Comparison of ENCODE assay signal across 24 cellular contexts in genomic region chr3:133125802-133126201, GRCh38.
"Had no signal": no experiment of that assay in that cellular context is flagged by ENCODE, and none has a peak within 500 bp of the region (broad histone marks: within the 10 kb centered on the region; RNA-seq: fewer than 3 reads in every experiment).

No MANE protein-coding gene starts in this region.

- DNase-seq: natural killer cell; occipital lobe; ovary; posterior cingulate gyrus; psoas muscle; right cardiac atrium; right lobe of liver; sigmoid colon; small intestine; stimulated activated CD4-positive, alpha-beta T cell treated with anti-CD3 and anti-CD28 coated beads, Interleukin-15, amount 100 ng/mL, for 24 hours; stimulated activated CD4-positive, alpha-beta T cell treated with anti-CD3 and anti-CD28 coated beads, Interleukin-2, amount 100 ng/mL, for 24 hours; stimulated activated CD4-positive, alpha-beta T cell treated with anti-CD3 and anti-CD28 coated beads, Interleukin-2, amount 100 ng/mL, for 48 hours; stimulated activated CD4-positive, alpha-beta T cell treated with anti-CD3 and anti-CD28 coated beads, Interleukin-4, amount 100 ng/mL, for 24 hours; stimulated activated naive B cell treated with anti-CD40 and anti-IgM and Interleukin-4, amounts not matched to agents 10 μg/mL and 1 μg/mL and 100 μg/mL, for 72 hours; stimulated activated naive CD4-positive, alpha-beta T cell treated with Interleukin-2 at 50 U/mL for 16 hours; stomach; thyroid gland; trophoblast cell; upper lobe of left lung had no signal

- H3K4me1 Mint-ChIP-seq: natural killer cell; nephron; stimulated activated effector memory CD8-positive, alpha-beta T cell treated with anti-CD3 and anti-CD28 coated beads, Interleukin-12 subunit alpha, Interleukin-12 subunit beta, amount 100 ng/mL, for 72 hours; stimulated activated naive B cell treated with anti-CD40 and anti-IgM and Interleukin-4, amounts not matched to agents 10 μg/mL and 1 μg/mL and 100 μg/mL, for 72 hours had no signal

- H3K9me3 Mint-ChIP-seq: nephron; neural progenitor cell; stimulated activated effector memory CD8-positive, alpha-beta T cell treated with anti-CD3 and anti-CD28 coated beads, Interleukin-12 subunit alpha, Interleukin-12 subunit beta, amount 100 ng/mL, for 72 hours; stimulated activated naive B cell treated with anti-CD40 and anti-IgM and Interleukin-4, amounts not matched to agents 10 μg/mL and 1 μg/mL and 100 μg/mL, for 72 hours; stimulated activated naive CD8-positive, alpha-beta T cell treated with anti-CD3 and anti-CD28 coated beads, Interleukin-15, Interleukin-2, amounts not matched to agents 100 ng/mL and 50 ng/mL, for 24 hours had no signal

- H3K36me3 Mint-ChIP-seq: natural killer cell; neural progenitor cell; stimulated activated effector memory CD8-positive, alpha-beta T cell treated with anti-CD3 and anti-CD28 coated beads, Interleukin-12 subunit alpha, Interleukin-12 subunit beta, amount 100 ng/mL, for 72 hours; stimulated activated naive B cell treated with anti-CD40 and anti-IgM and Interleukin-4, amounts not matched to agents 10 μg/mL and 1 μg/mL and 100 μg/mL, for 72 hours had no signal

- H3K4me3 Mint-ChIP-seq: natural killer cell; nephron; neural progenitor cell; stimulated activated effector memory CD8-positive, alpha-beta T cell treated with anti-CD3 and anti-CD28 coated beads, Interleukin-12 subunit alpha, Interleukin-12 subunit beta, amount 100 ng/mL, for 72 hours; stimulated activated naive B cell treated with anti-CD40 and anti-IgM and Interleukin-4, amounts not matched to agents 10 μg/mL and 1 μg/mL and 100 μg/mL, for 72 hours; stimulated activated naive CD8-positive, alpha-beta T cell treated with anti-CD3 and anti-CD28 coated beads, Interleukin-15, Interleukin-2, amounts not matched to agents 100 ng/mL and 50 ng/mL, for 24 hours had no signal

- H3K27me3 Mint-ChIP-seq: progenitor cell of endocrine pancreas had no signal

- H3K27ac Mint-ChIP-seq: natural killer cell; nephron; neural progenitor cell; progenitor cell of endocrine pancreas; stimulated activated effector memory CD8-positive, alpha-beta T cell treated with anti-CD3 and anti-CD28 coated beads, Interleukin-12 subunit alpha, Interleukin-12 subunit beta, amount 100 ng/mL, for 72 hours; stimulated activated naive B cell treated with anti-CD40 and anti-IgM and Interleukin-4, amounts not matched to agents 10 μg/mL and 1 μg/mL and 100 μg/mL, for 72 hours; stimulated activated naive CD8-positive, alpha-beta T cell treated with anti-CD3 and anti-CD28 coated beads, Interleukin-15, Interleukin-2, amounts not matched to agents 100 ng/mL and 50 ng/mL, for 24 hours had no signal
